9 cellular contexts compared by ENCODE assay signal in the genomic region with DNA sequence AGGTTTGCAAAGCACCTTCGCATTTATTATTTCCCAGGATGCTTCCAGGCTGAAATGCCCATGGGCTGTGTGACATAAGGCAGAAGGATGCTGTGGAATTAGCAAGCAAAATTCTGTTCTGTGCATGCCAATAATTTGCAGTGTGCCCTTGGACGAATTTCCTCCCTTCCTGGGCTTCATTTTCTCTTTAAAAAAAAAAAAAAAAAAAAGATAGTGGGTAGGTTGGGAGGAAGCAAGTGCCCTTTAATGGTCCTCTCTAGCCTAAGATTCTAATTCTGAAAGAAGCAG. TPM values are rescaled to one million over a fixed set of nuclear protein-coding genes. Genes with fewer than 3 reads are reported as not detected.
DNase-seq lines count a peak whose midpoint lies in the region; ATAC-seq, FAIRE-seq and TF ChIP-seq lines count a peak whose summit lies in the region.
"Had no signal": no experiment of that assay in that cellular context is flagged by ENCODE, and none has a peak within 500 bp of the region (broad histone marks: within the 10 kb centered on the region; RNA-seq: fewer than 3 reads in every experiment).

No MANE protein-coding gene starts in this region.

- peak overlapping the region; percentile 49 for H3K27ac ChIP-seq in BLaER1
- H3K27ac ChIP-seq in Peyer's patch = peak overlapping the region; percentile 94 to 98 (median 98)
- H3K27ac ChIP-seq in epithelial cell of prostate = peak overlapping the region; percentile 68
- peak overlapping the region in 3 of 4 donors; percentile 61 to 93 (median 89) for H3K27ac ChIP-seq in pancreas
- H3K27ac ChIP-seq: KMS-11 had no signal

- H3K36me3 ChIP-seq in BLaER1 (peaks cover 23% of the 10 kb centered on the region), Peyer's patch (no peaks in the 10 kb centered on the region), pancreas (no peaks in the 10 kb centered on the region)

- H3K9me3 ChIP-seq in BLaER1 = no peaks in the 10 kb centered on the region
- no peaks in the 10 kb centered on the region for H3K9me3 ChIP-seq in Peyer's patch
- H3K9me3 ChIP-seq in pancreas = no peaks in the 10 kb centered on the region

- ATAC-seq in pancreas (no peak), HG03139 (IDR thresholded peaks at IDR 0.05; ENCODE audit: unreplicated experiment) (no peak)

- TF ChIP-seq CTCF in Peyer's patch (IDR thresholded peaks at IDR 0.05) (no peak), pancreas (IDR thresholded peaks at IDR 0.05) (no peak), GM20000 (IDR thresholded peaks at IDR 0.05; ENCODE audit: extremely low read depth, missing control alignments) (no peak)

- peak overlapping the region; percentile 39 for H3K9ac ChIP-seq in BLaER1
- H3K9ac ChIP-seq: KMS-11 had no signal

- peaks cover 25% of the 10 kb centered on the region for H4K20me1 ChIP-seq in BLaER1

- H3K4me1 ChIP-seq in BLaER1 = peaks cover 77% of the 10 kb centered on the region
- H3K4me1 ChIP-seq in Peyer's patch = peaks cover 0 to 60% (median 15%) of the 10 kb centered on the region in 4 donors
- H3K4me1 ChIP-seq in pancreas = peaks cover 8 to 34% (median 11%) of the 10 kb centered on the region in 3 donors

- no peak for FAIRE-seq in pancreas (lab: Jason Lieb, UNC)
- FAIRE-seq in H54 (lab: Jason Lieb, UNC) = no peak

- intact Hi-C loops in pancreas (cut with DNase I) = no loop called here

- no peak overlapping the region for H3K4me3 ChIP-seq in BLaER1
- H3K4me3 ChIP-seq in Peyer's patch = no peak overlapping the region
- peak overlapping the region in 1 of 4 donors; percentile 2 for H3K4me3 ChIP-seq in pancreas

- DNase-seq in Peyer's patch (no peak), epithelial cell of prostate (ENCODE audit: low read depth, low spot score) (no peak), pancreas (no peak), GM20000 (ENCODE audit: low spot score) (no peak), H54 (ENCODE audit: insufficient read length, low spot score) (no peak)
- no peak for DNase-seq in activated naive CD4-positive, alpha-beta T cell treated with anti-CD3 and anti-CD28 coated beads, Interleukin-2, amount 50 U/mL, for 16 hours

- 63 to 71% methylated on average over 2 of the region's 2 CpGs for WGBS in pancreas, 2 donors

- H3K27me3 ChIP-seq in BLaER1 (no peaks in the 10 kb centered on the region), Peyer's patch (no peaks in the 10 kb centered on the region), pancreas (no peaks in the 10 kb centered on the region)

- H3K4me2 ChIP-seq in BLaER1 = peak overlapping the region; percentile 96
- H3K4me2 ChIP-seq: KMS-11 had no signal

- TF ChIP-seq POLR2A in Peyer's patch (IDR thresholded peaks at IDR 0.05) (no peak), H54 (IDR thresholded peaks at IDR 0.05; ENCODE audit: low read depth, low read length) (no peak)

RNA-seq across cellular contexts. Expression of a gene that starts 2.5 kb away (rescaled TPM):
- total RNA-seq in Peyer's patch (100 to 1,000 TPM; 121 to 224 (median 167) TPM), pancreas (10 to 100 TPM; 16.6 to 54.0 (median 31.2) TPM)
- polyA plus RNA-seq in pancreas = 10 to 100 TPM; 40.1 to 51.9 TPM

RNA-seq across cellular contexts. Expression of a gene that starts 30.7 kb away (rescaled TPM):
- total RNA-seq in Peyer's patch (10 to 100 TPM in 3 of 4 donors, 1 to 10 TPM in 1; 6.8 to 16.4 (median 13.6) TPM), pancreas (under 1 TPM in 4 of 6 donors, not detected in 2; 0.14 to 0.40 (median 0.20) TPM)
- under 1 TPM; 0.04 to 0.05 TPM for polyA plus RNA-seq in pancreas

Comparison
In these comparisons a context has a peak if more than half of its experiments do, and no peak if none do; other contexts are left out.
1. RNA of a gene that starts 30.7 kb away (total RNA-seq): 6.8 to 16.4 TPM in Peyer's patch; 0.14 to 0.40 TPM in pancreas; every median in the first group is over 4 times any median in the second.
2. Peak in every context shown above with its lines, with median percentiles within 50 percentile points of each other: H3K27ac ChIP-seq.